In the genomic region with DNA sequence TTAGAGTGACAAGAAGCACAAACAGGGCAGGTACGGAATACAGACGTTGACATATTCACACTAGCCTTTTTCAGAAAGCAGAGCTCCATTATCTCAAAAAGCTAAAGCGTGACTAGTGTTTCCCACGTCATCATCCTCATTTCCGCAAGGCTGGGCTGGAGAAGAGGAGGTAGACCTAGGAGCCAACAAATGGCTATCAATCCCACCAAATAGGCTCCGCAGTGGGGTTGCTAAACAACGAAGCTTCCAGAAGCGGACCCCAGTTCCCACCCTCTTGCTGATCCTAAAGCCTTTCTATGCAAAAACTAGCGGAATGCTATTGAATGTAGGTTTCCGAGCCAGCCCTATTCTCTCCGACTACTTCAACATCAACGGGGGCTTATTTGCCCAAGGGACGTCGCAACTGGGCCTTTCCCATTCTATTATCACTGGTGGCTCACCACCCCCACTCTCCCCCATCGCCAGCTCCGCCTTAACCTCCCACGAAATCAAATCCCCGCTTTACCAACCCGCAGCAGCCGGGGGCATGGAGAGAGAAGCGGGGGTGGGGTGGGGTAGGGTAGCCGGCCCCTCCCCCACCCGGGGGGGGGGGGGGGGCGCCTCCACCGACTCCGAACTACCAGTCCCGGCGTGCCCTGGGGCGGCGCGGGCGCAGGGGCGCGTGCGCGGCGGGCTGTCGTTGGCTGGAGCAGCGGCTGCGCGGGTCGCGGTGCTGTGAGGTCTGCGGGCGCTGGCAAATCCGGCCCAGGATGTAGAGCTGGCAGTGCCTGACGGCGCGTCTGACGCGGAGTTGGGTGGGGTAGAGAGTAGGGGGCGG, we compare ENCODE assay signal across 8 cellular contexts. TPM values are rescaled to one million over a fixed set of nuclear protein-coding genes. Genes with fewer than 3 reads are reported as not detected.
DNase-seq lines count a peak whose midpoint lies in the region; ATAC-seq, FAIRE-seq and TF ChIP-seq lines count a peak whose summit lies in the region.

A gene with protein sequence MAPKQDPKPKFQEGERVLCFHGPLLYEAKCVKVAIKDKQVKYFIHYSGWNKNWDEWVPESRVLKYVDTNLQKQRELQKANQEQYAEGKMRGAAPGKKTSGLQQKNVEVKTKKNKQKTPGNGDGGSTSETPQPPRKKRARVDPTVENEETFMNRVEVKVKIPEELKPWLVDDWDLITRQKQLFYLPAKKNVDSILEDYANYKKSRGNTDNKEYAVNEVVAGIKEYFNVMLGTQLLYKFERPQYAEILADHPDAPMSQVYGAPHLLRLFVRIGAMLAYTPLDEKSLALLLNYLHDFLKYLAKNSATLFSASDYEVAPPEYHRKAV (plus strand): TSS at position 736 of the 817 bp plus-strand sequence. CDS start 128 bp downstream, outside the sequence.

- FAIRE-seq in small intestine (lab: Jason Lieb, UNC) = no peak

- DNase-seq in ACHN (peak; percentile 93), NCI-H345 treated with DMSO at 0.1 percent for 48 hours (lab: John Stamatoyannopoulos, UW; ENCODE audit: unreplicated experiment) (peak; percentile 55), cardiac fibroblast (ENCODE audit: low read depth in 2 of 2) (peak; percentile 93 to 98), iPS-NIHi7 (ENCODE audit: extremely low spot score) (peak; percentile 96), small intestine (peak; percentile 92)
- peak; percentile 83 to 95 (median 89) for DNase-seq in activated CD4-positive, CD25-positive, alpha-beta regulatory T cell (lab: John Stamatoyannopoulos, UW)

- 7 to 13% (median 9%) methylated on average over 43 to 52 of the region's 52 CpGs for WGBS in small intestine, 3 donors

- peak within 1 kb of the TSS; percentile 100 for H3K27ac ChIP-seq in small intestine (ENCODE audit: low read depth in 1 of 2, low read length in 1 of 2)

- no peaks in the 10 kb centered on the region for H3K36me3 ChIP-seq in small intestine (ENCODE audit: control insufficient read depth in 2 of 2, insufficient read depth in 2 of 2, low read length in 2 of 2)

- no peaks in the 10 kb centered on the region for H3K9me3 ChIP-seq in small intestine (ENCODE audit: control insufficient read depth, low read depth)

- TF ChIP-seq CTCF in cardiac fibroblast (IDR thresholded peaks at IDR 0.05; ENCODE audit: low read depth, low read length) = no peak

- peaks cover 0 to 18% of the 10 kb centered on the region in 2 donors for H3K4me1 ChIP-seq in small intestine (ENCODE audit: control insufficient read depth in 2 of 2, insufficient read depth in 1 of 2, low read depth in 1 of 2, low read length in 1 of 2)

- ATAC-seq in GM19025 (IDR thresholded peaks at IDR 0.05; ENCODE audit: low read depth, unreplicated experiment) = peak; percentile 66
- peak; percentile 85 for ATAC-seq in HG03342 (IDR thresholded peaks at IDR 0.05; ENCODE audit: unreplicated experiment)

- no peaks in the 10 kb centered on the region for H3K27me3 ChIP-seq in small intestine (ENCODE audit: control insufficient read depth in 2 of 2, insufficient read depth in 2 of 2, low read length in 2 of 2)

- in situ Hi-C loops in ACHN (cut with HindIII; ENCODE audit: low pct_ligation_motif_present, low pct_unique_long_range_greater_than_20kb, low sequenced_read_pairs) = no loop called here

- H3K4me3 ChIP-seq in cardiac fibroblast (replicated peaks in 1 of 2; ENCODE audit: low read depth in 2 of 2, low read length in 2 of 2) (peak within 1 kb of the TSS; percentile 97 to 99), small intestine (ENCODE audit: low read depth in 1 of 2, low read length in 2 of 2) (peak within 1 kb of the TSS; percentile 98 to 99)

RNA-seq across cellular contexts. Expression of the gene that starts here (rescaled TPM):
- 100 to 1,000 TPM; 157 to 235 (median 213) TPM for polyA plus RNA-seq in small intestine

Comparison
In these comparisons a context has a peak if more than half of its experiments do, and no peak if none do; other contexts are left out.
1. Peak in every context shown above with its lines: DNase-seq, ATAC-seq, H3K4me3 ChIP-seq and H3K27ac ChIP-seq.